Comparison of ENCODE assay signal across 8 cellular contexts in genomic region chr9:132077881-132078280, GRCh38. TPM values are rescaled to one million over a fixed set of nuclear protein-coding genes. Genes with fewer than 3 reads are reported as not detected.
DNase-seq lines count a peak whose midpoint lies in the region; ATAC-seq and TF ChIP-seq lines count a peak whose summit lies in the region.

No MANE protein-coding gene starts in this region.

- H3K4me2 ChIP-seq in DOHH2 (ENCODE audit: low read length), result peak overlapping the region; percentile 86

- H3K9me2 ChIP-seq in DOHH2 (replicated peaks; ENCODE audit: control insufficient read depth, low read length), result no peaks in the 10 kb centered on the region

- no peak overlapping the region for H3K27ac ChIP-seq in DOHH2 (ENCODE audit: low read depth, low read length)
- no peak overlapping the region for H3K27ac ChIP-seq in dorsolateral prefrontal cortex

- intact Hi-C loops in dorsolateral prefrontal cortex (cut with DNase I), result loop anchor here in 1 of 2 donors (5.0 kb wide), 2 partner anchors 84 to 594 kb away; partner anchors contain the start of genes GTF3C4 and NTNG2

- peaks cover 9% of the 10 kb centered on the region for H3K27me3 Mint-ChIP-seq in osteocyte (ENCODE audit: unreplicated experiment)

- peaks cover 34% of the 10 kb centered on the region for H3K36me3 ChIP-seq in DOHH2 (ENCODE audit: control insufficient read depth, low read length)

- H3K4me3 ChIP-seq in DOHH2 (ENCODE audit: low read length), result peak overlapping the region; percentile 95
- H3K4me3 ChIP-seq in dorsolateral prefrontal cortex, result peak overlapping the region in 56 of 59 donors; percentile 64 to 98 (median 90)

- no peak for TF ChIP-seq CTCF in DOHH2 (IDR thresholded peaks at IDR 0.05; ENCODE audit: low read depth, low read length, poor library complexity, severe bottlenecking)
- no peak for TF ChIP-seq CTCF in dorsolateral prefrontal cortex (IDR thresholded peaks at IDR 0.05 in 54 of 56, conservative IDR thresholded peaks at IDR 0.05 in 2 of 56; ENCODE audit: low read depth in 1 of 56, partially characterized antibody in 56 of 56)
- TF ChIP-seq CTCF in osteocyte (IDR thresholded peaks at IDR 0.05), result no peak

- H3K36me3 Mint-ChIP-seq in osteocyte (ENCODE audit: unreplicated experiment), result peaks cover 16% of the 10 kb centered on the region

- H4K20me1 ChIP-seq in DOHH2 (ENCODE audit: control insufficient read depth, insufficient read depth, low read depth, low read length), result 0 out of 2 replicates have a peak, but pooled peaks cover 4% of the 10 kb centered on the region

- peaks cover 63% of the 10 kb centered on the region for H3K79me2 ChIP-seq in DOHH2 (ENCODE audit: control insufficient read depth, low read length)

- H3K4me1 Mint-ChIP-seq in osteocyte (ENCODE audit: unreplicated experiment), result peaks cover 36% of the 10 kb centered on the region

- no peaks in the 10 kb centered on the region for H3F3A ChIP-seq in DOHH2 (ENCODE audit: control insufficient read depth, insufficient read depth)

- no peaks in the 10 kb centered on the region for H3K9me3 Mint-ChIP-seq in osteocyte (ENCODE audit: unreplicated experiment)

- H3K4me1 ChIP-seq in DOHH2 (ENCODE audit: control insufficient read depth, low read length), result peaks cover 18% of the 10 kb centered on the region

- no peaks in the 10 kb centered on the region for H3K9me3 ChIP-seq in DOHH2 (ENCODE audit: control insufficient read depth, insufficient read depth, low read length)

- peak overlapping the region; percentile 94 for H3K4me3 Mint-ChIP-seq in osteocyte (ENCODE audit: unreplicated experiment)

- no peaks in the 10 kb centered on the region for H3K27me3 ChIP-seq in DOHH2 (ENCODE audit: control insufficient read depth, low read length)
- H3K27me3 ChIP-seq in dorsolateral prefrontal cortex, result no peaks in the 10 kb centered on the region

- DNase-seq in NCI-H69 (lab: John Stamatoyannopoulos, UW) (peak; percentile 74), dorsolateral prefrontal cortex (no peak), osteocyte (ENCODE audit: extremely low spot score, unreplicated experiment) (no peak), HT-29 (ENCODE audit: low spot score) (no peak)

- ATAC-seq in GM21825 (IDR thresholded peaks at IDR 0.05; ENCODE audit: unreplicated experiment), result no peak
- ATAC-seq in GM21367 (IDR thresholded peaks at IDR 0.05; ENCODE audit: unreplicated experiment), result no peak
- ATAC-seq in GM19035 (IDR thresholded peaks at IDR 0.05; ENCODE audit: unreplicated experiment), result no peak

- no peak overlapping the region for H3K27ac Mint-ChIP-seq in osteocyte (ENCODE audit: unreplicated experiment)

RNA-seq across cellular contexts. Expression of gene MED27, which starts 1.8 kb away (rescaled TPM):
- total RNA-seq in dorsolateral prefrontal cortex (10 to 100 TPM; 17.8 to 40.0 (median 27.6) TPM), osteocyte (24.1 and 25.2 TPM in 2 replicates)
- 25.7 and 26.7 TPM in 2 replicates for total RNA-seq in HT-29 (2014; rRNA removed; shearing (Covaris generic))
